14 cellular contexts compared by ENCODE assay signal in genomic region chr15:39357478-39358268, GRCh38.
DNase-seq lines count a peak whose midpoint lies in the region; ATAC-seq and TF ChIP-seq lines count a peak whose summit lies in the region.
"Had no signal": no experiment of that assay in that cellular context is flagged by ENCODE, and none has a peak within 500 bp of the region (broad histone marks: within the 10 kb centered on the region; RNA-seq: fewer than 3 reads in every experiment).

No MANE protein-coding gene starts in this region.

- no peak overlapping the region for H3K9ac ChIP-seq in H9 (ENCODE audit: extremely low read depth, insufficient read length, low read length)

- H3K27me3 Mint-ChIP-seq in H9 (ENCODE audit: low read depth) = no peaks in the 10 kb centered on the region

- H2BK15ac ChIP-seq in H9 (ENCODE audit: low read depth, low read length) = no peak overlapping the region

- H3K4me2 ChIP-seq in H9 (ENCODE audit: insufficient read depth, insufficient read length, low read length) = no peak overlapping the region

- no peak overlapping the region for H3K4ac ChIP-seq in H9 (ENCODE audit: low read depth, low read length)

- no peak overlapping the region for H2AFZ ChIP-seq in H9 (ENCODE audit: low read length)

- no peak overlapping the region for H3K14ac ChIP-seq in H9 (ENCODE audit: insufficient read depth, low read length)

- H4K20me1 ChIP-seq in H9 (ENCODE audit: control insufficient read depth, insufficient read depth, insufficient read length) = no peaks in the 10 kb centered on the region

- no peak overlapping the region for H4K91ac ChIP-seq in H9 (ENCODE audit: insufficient read length, low read depth, low read length)

- no peaks in the 10 kb centered on the region for H3K79me1 ChIP-seq in H9 (ENCODE audit: insufficient read depth, low read depth, low read length, poor library complexity, severe bottlenecking)

- no peaks in the 10 kb centered on the region for H3K4me1 ChIP-seq in H9 (ENCODE audit: insufficient read depth, low read length)
- H3K4me1 ChIP-seq in prostate gland (replicated peaks) = peaks cover 11% of the 10 kb centered on the region

- H4K8ac ChIP-seq in H9 (replicated peaks; ENCODE audit: insufficient read length, low read depth, low read length) = no peak overlapping the region

- no peak for TF ChIP-seq CTCF in 22Rv1 (IDR thresholded peaks at IDR 0.05)
- no peak for TF ChIP-seq CTCF in H9 (conservative IDR thresholded peaks at IDR 0.05)
- TF ChIP-seq CTCF in omental fat pad (IDR thresholded peaks at IDR 0.05) = no peak
- TF ChIP-seq CTCF in prostate gland (IDR thresholded peaks at IDR 0.05) = no peak

- H2AK5ac ChIP-seq in H9 (ENCODE audit: insufficient read length, low read length) = no peak overlapping the region

- H3K36me3 Mint-ChIP-seq in H9 (ENCODE audit: insufficient read depth in 1 of 3, low read depth in 3 of 3) = no peaks in the 10 kb centered on the region

- H3K27ac Mint-ChIP-seq in H9 = peak overlapping the region in 1 of 3 experiments; percentile 15; a peak in 1 of 7 replicates
- H3K27ac Mint-ChIP-seq: activated T-helper 17 cell treated with anti-CD3 and anti-CD28 coated beads, Interleukin-2, amount 50 U/mL, for 72 hours had no signal

- H3K18ac ChIP-seq in H9 (ENCODE audit: insufficient read length, low read depth, low read length) = no peak overlapping the region

- no peak overlapping the region for H3K4me3 Mint-ChIP-seq in H9
- H3K4me3 Mint-ChIP-seq: activated T-helper 17 cell treated with anti-CD3 and anti-CD28 coated beads, Interleukin-2, amount 50 U/mL, for 72 hours had no signal

- H3K56ac ChIP-seq in H9 (ENCODE audit: insufficient read length, low read depth, low read length) = no peak overlapping the region

- no peak for DNase-seq in H9
- DNase-seq in omental fat pad (ENCODE audit: low spot score) = no peak
- DNase-seq in ACHN = no peak
- DNase-seq in prostate gland (ENCODE audit: low spot score) = no peak
- DNase-seq in iPS-NIHi11 (ENCODE audit: low spot score) = no peak
- DNase-seq: caudate nucleus; DND-41; NCI-H1694 treated with DMSO at 0.1 percent for 48 hours; nucleus accumbens; stimulated activated CD4-positive, alpha-beta T cell treated with anti-CD3 and anti-CD28 coated beads, Interleukin-4, amount 100 ng/mL, for 4 hours had no signal

- ATAC-seq in esophagus mucosa = peak; percentile 48
- peak; percentile 63 for ATAC-seq in omental fat pad (ENCODE audit: low FRiP score)
- ATAC-seq in HG02840 (IDR thresholded peaks at IDR 0.05; ENCODE audit: low FRiP score, unreplicated experiment) = no peak

- H3K4me3 ChIP-seq in prostate gland = no peak overlapping the region

- intact Hi-C loops in prostate gland (cut with DNase I) = loop anchor here (10.0 kb wide), 1 partner anchor 217 kb away; no protein-coding TSS in a partner anchor

- H3K27me3 ChIP-seq in H9 (ENCODE audit: insufficient read depth, low read length) = no peaks in the 10 kb centered on the region
- H3K27me3 ChIP-seq in prostate gland (replicated peaks; ENCODE audit: insufficient read depth) = no peaks in the 10 kb centered on the region

- H3T11ph ChIP-seq in H9 (ENCODE audit: low read length) = peak overlapping the region; percentile 56

- peak overlapping the region; percentile 68 for H3K27ac ChIP-seq in 22Rv1
- no peak overlapping the region for H3K27ac ChIP-seq in H9 (ENCODE audit: insufficient read length, low read depth, low read length)
- no peak overlapping the region for H3K27ac ChIP-seq in prostate gland

- no peak overlapping the region for H4K5ac ChIP-seq in H9 (ENCODE audit: insufficient read length, low read depth, low read length)

- no peak overlapping the region for H3K23ac ChIP-seq in H9 (ENCODE audit: insufficient read length, low read depth, low read length)

- H3K4me1 Mint-ChIP-seq in H9 = peaks cover 6% of the 10 kb centered on the region in 2 experiments

- no peak overlapping the region for H2BK12ac ChIP-seq in H9 (ENCODE audit: insufficient read length, low read depth, low read length)

- no peaks in the 10 kb centered on the region for H3K79me2 ChIP-seq in H9 (ENCODE audit: insufficient read depth, low read length)

- no peak overlapping the region for H2BK120ac ChIP-seq in H9 (ENCODE audit: low read depth, low read length, poor library complexity, severe bottlenecking)

- H3K23me2 ChIP-seq in H9 (ENCODE audit: insufficient read length, low read depth, low read length, poor library complexity, severe bottlenecking) = no peaks in the 10 kb centered on the region

- no peak overlapping the region for H2BK5ac ChIP-seq in H9 (ENCODE audit: insufficient read length, low read length)

- TF ChIP-seq POLR2A in prostate gland (IDR thresholded peaks at IDR 0.05) = no peak

- H2BK20ac ChIP-seq in H9 (ENCODE audit: low read depth, low read length, poor library complexity, severe bottlenecking) = no peak overlapping the region

- no CpG with 5 or more reads among the region's 8 CpGs for WGBS in H9 (ENCODE audit: extremely low coverage, insufficient read length, low lambda C conversion rate)
- 56% methylated on average over 8 of the region's 8 CpGs for WGBS in prostate gland

- H3K9me3 ChIP-seq in H9 (ENCODE audit: control insufficient read depth, low read depth, low read length) (no peaks in the 10 kb centered on the region), prostate gland (no peaks in the 10 kb centered on the region)

- H3K9me3 Mint-ChIP-seq in H9 = no peaks in the 10 kb centered on the region
- H3K9me3 Mint-ChIP-seq: activated T-helper 17 cell treated with anti-CD3 and anti-CD28 coated beads, Interleukin-2, amount 50 U/mL, for 72 hours had no signal

- H3K36me3 ChIP-seq in prostate gland = no peaks in the 10 kb centered on the region

- in situ Hi-C loops in ACHN (cut with HindIII; ENCODE audit: low pct_ligation_motif_present, low pct_unique_long_range_greater_than_20kb, low sequenced_read_pairs) = no loop called here
